Comparison of ENCODE assay signal across 9 cellular contexts in genomic region chr1:9413877-9414213, GRCh38.
DNase-seq lines count a peak whose midpoint lies in the region; ATAC-seq and TF ChIP-seq lines count a peak whose summit lies in the region.
"Had no signal": no experiment of that assay in that cellular context is flagged by ENCODE, and none has a peak within 500 bp of the region (broad histone marks: within the 10 kb centered on the region; RNA-seq: fewer than 3 reads in every experiment).

No MANE protein-coding gene starts in this region.

- BruUV-seq in PC-3 (replicated peaks; lab: Mats Ljungman, UMichigan), result no TSS peak

- H3K27ac ChIP-seq in PC-3 (ENCODE audit: low read length) (peak overlapping the region; percentile 65), heart right ventricle (peak overlapping the region; percentile 72 to 92 (median 86)), smooth muscle cell (ENCODE audit: low read depth) (peak overlapping the region; percentile 89), SJCRH30 (no peak overlapping the region)
- H3K27ac ChIP-seq: neutrophil had no signal

- DNase-seq in PC-3 (no peak), heart right ventricle (peak; percentile 50 to 55), smooth muscle cell (lab: John Stamatoyannopoulos, UW; ENCODE audit: unreplicated experiment) (no peak), posterior vena cava (ENCODE audit: low spot score) (no peak), GDM1 (lab: John Stamatoyannopoulos, UW) (no peak), UCSD-AML1 (lab: John Stamatoyannopoulos, UW; ENCODE audit: unreplicated experiment) (no peak), SJCRH30 (no peak)

- H3K36me3 ChIP-seq in PC-3 (ENCODE audit: low read depth, low read length) (no peaks in the 10 kb centered on the region), heart right ventricle (no peaks in the 10 kb centered on the region), smooth muscle cell (ENCODE audit: low read depth) (no peaks in the 10 kb centered on the region), SJCRH30 (no peaks in the 10 kb centered on the region)
- H3K36me3 ChIP-seq: neutrophil had no signal

- 37 to 51% methylated on average over 4 of the region's 4 CpGs for WGBS in heart right ventricle, 2 donors
- 22% methylated on average over 4 of the region's 4 CpGs for WGBS in smooth muscle cell (ENCODE audit: low lambda C conversion rate)

- H3K4me3 ChIP-seq in PC-3 (ENCODE audit: low read length) (no peak overlapping the region), heart right ventricle (no peak overlapping the region), smooth muscle cell (no peak overlapping the region), SJCRH30 (no peak overlapping the region)

- intact Hi-C loops in PC-3 (cut with micrococcal nuclease), result loop anchor here (5.0 kb wide), 1 partner anchor 122 kb away; the partner anchor contains the start of gene SPSB1
- intact Hi-C loops in heart right ventricle (cut with DNase I), result loop anchor here in 1 of 10 donors (2.0 kb wide), 1 partner anchor 35 kb away; no protein-coding TSS in a partner anchor
- intact Hi-C loops in posterior vena cava (cut with DNase I), result no loop called here

- H3K79me2 ChIP-seq in PC-3 (ENCODE audit: low read length), result no peaks in the 10 kb centered on the region
- H3K79me2 ChIP-seq in smooth muscle cell (ENCODE audit: low read depth), result no peaks in the 10 kb centered on the region

- CTCF ChIA-PET in PC-3 (lab: Charles Lee), result no interaction called here

- H3K27me3 ChIP-seq in PC-3 (ENCODE audit: low read length), result no peaks in the 10 kb centered on the region
- H3K27me3 ChIP-seq in heart right ventricle, result no peaks in the 10 kb centered on the region
- H3K27me3 ChIP-seq in smooth muscle cell (ENCODE audit: low read depth), result no peaks in the 10 kb centered on the region
- H3K27me3 ChIP-seq in SJCRH30, result no peaks in the 10 kb centered on the region

- H3K9me3 ChIP-seq in PC-3 (ENCODE audit: low read length) (no peaks in the 10 kb centered on the region), heart right ventricle (no peaks in the 10 kb centered on the region), smooth muscle cell (replicated peaks; ENCODE audit: low read depth) (no peaks in the 10 kb centered on the region), SJCRH30 (replicated peaks) (peaks cover 3% of the 10 kb centered on the region; the same call in 1 of the 2 replicates)
- H3K9me3 ChIP-seq: neutrophil had no signal

- H3K4me1 ChIP-seq in PC-3 (ENCODE audit: insufficient read depth, low read length) (peaks cover 19% of the 10 kb centered on the region), heart right ventricle (peaks cover 8 to 33% (median 24%) of the 10 kb centered on the region in 9 donors), smooth muscle cell (ENCODE audit: low read depth) (peaks cover 15% of the 10 kb centered on the region), SJCRH30 (peaks cover 7% of the 10 kb centered on the region; the same call in 1 of the 2 replicates)

- H4K20me1 ChIP-seq in PC-3 (ENCODE audit: low read length) (no peaks in the 10 kb centered on the region), smooth muscle cell (ENCODE audit: low read depth) (no peaks in the 10 kb centered on the region)

- ATAC-seq in GM19397 (IDR thresholded peaks at IDR 0.05; ENCODE audit: unreplicated experiment) (peak; percentile 8), PC-3 (no peak; the same call in 1 of the 2 replicates), heart right ventricle (peak; percentile 50 to 81 (median 68))

- TF ChIP-seq CTCF in PC-3 (conservative IDR thresholded peaks at IDR 0.05; ENCODE audit: low read depth, low read length) (no peak), heart right ventricle (IDR thresholded peaks at IDR 0.05) (no peak), smooth muscle cell (IDR thresholded peaks at IDR 0.05; ENCODE audit: borderline replicate concordance, insufficient read depth, poor library complexity, severe bottlenecking) (no peak)

- peak overlapping the region; percentile 59 for H2AFZ ChIP-seq in PC-3 (ENCODE audit: low read length)
- no peak overlapping the region for H2AFZ ChIP-seq in smooth muscle cell (ENCODE audit: low read depth)

- H3K9ac ChIP-seq in PC-3 (ENCODE audit: low read length) (peak overlapping the region; percentile 13; the same call in 1 of the 2 replicates), smooth muscle cell (ENCODE audit: low read depth) (peak overlapping the region; percentile 9)

- H3K4me2 ChIP-seq in PC-3 (ENCODE audit: low read length), result peak overlapping the region; percentile 62
- H3K4me2 ChIP-seq in smooth muscle cell, result peak overlapping the region; percentile 76

- POLR2A ChIA-PET in PC-3 (lab: Charles Lee; ENCODE audit: unreplicated experiment), result no interaction called here

- H3F3A ChIP-seq in PC-3 (ENCODE audit: low read length, unreplicated experiment) (no peaks in the 10 kb centered on the region), smooth muscle cell (ENCODE audit: low read depth) (peaks cover 36% of the 10 kb centered on the region)

- H3K9me2 ChIP-seq in PC-3 (replicated peaks; ENCODE audit: low read length), result no peaks in the 10 kb centered on the region

Comparison
In these comparisons a context has a peak if more than half of its experiments do, and no peak if none do; other contexts are left out.
1. DNase-seq: peak in heart right ventricle (2 of 2); none in PC-3 (single experiment), smooth muscle cell (single experiment), posterior vena cava (single experiment), GDM1 (single experiment), UCSD-AML1 (single experiment) and SJCRH30 (0 of 2).